In genomic region chr14:81132492-81132891, GRCh38 we compare ENCODE assay signal across 17 cellular contexts.
DNase-seq lines count a peak whose midpoint lies in the region; TF ChIP-seq lines count a peak whose summit lies in the region.
"Had no signal": no experiment of that assay in that cellular context is flagged by ENCODE, and none has a peak within 500 bp of the region (broad histone marks: within the 10 kb centered on the region; RNA-seq: fewer than 3 reads in every experiment).

No MANE protein-coding gene starts in this region.

- no peaks in the 10 kb centered on the region for H3K9me3 ChIP-seq in sigmoid colon
- H3K9me3 ChIP-seq: ascending aorta had no signal

- DNase-seq in NCI-H1092 (lab: John Stamatoyannopoulos, UW) (peak; percentile 96), NCI-H2081 (lab: John Stamatoyannopoulos, UW) (peak; percentile 30 to 69), NCI-H524 treated with DMSO at 0.1 percent for 48 hours (lab: John Stamatoyannopoulos, UW) (peak; percentile 100), left kidney (ENCODE audit: low read depth, low spot score) (peak; percentile 21), sigmoid colon (no peak), iPS-NIHi11 (ENCODE audit: low spot score) (no peak)
- DNase-seq in stimulated activated CD4-positive, alpha-beta T cell treated with anti-CD3 and anti-CD28 coated beads, Interleukin-2, amount 100 ng/mL, for 24 hours, result no peak
- DNase-seq: activated CD4-positive, alpha-beta T cell treated with anti-CD3 and anti-CD28 coated beads, Interleukin-2, amount 50 U/mL, for 1 hour; CD4-positive, alpha-beta memory T cell; dorsolateral prefrontal cortex; glutamatergic neuron; left ventricle myocardium inferior; midbrain; natural killer cell; tibial artery; WERI-Rb-1 had no signal

- TF ChIP-seq EP300 in sigmoid colon (IDR thresholded peaks at IDR 0.05), result no peak

- no peak for TF ChIP-seq CTCF in sigmoid colon (IDR thresholded peaks at IDR 0.05)

- H3K27ac ChIP-seq in sigmoid colon, result no peak overlapping the region
- H3K27ac ChIP-seq: ascending aorta, dorsolateral prefrontal cortex, left ventricle myocardium inferior, tibial artery, WERI-Rb-1 had no signal

- 53 to 61% methylated on average over 3 of the region's 3 CpGs for WGBS in sigmoid colon, 2 donors

- intact Hi-C loops in sigmoid colon (cut with DNase I), result no loop called here

- no peak for TF ChIP-seq POLR2A in sigmoid colon (IDR thresholded peaks at IDR 0.05)

- no peaks in the 10 kb centered on the region for H3K36me3 ChIP-seq in sigmoid colon
- H3K36me3 ChIP-seq: ascending aorta, left ventricle myocardium inferior, tibial artery, WERI-Rb-1 had no signal

- H3K4me1 ChIP-seq in sigmoid colon, result no peaks in the 10 kb centered on the region
- H3K4me1 ChIP-seq: ascending aorta, left ventricle myocardium inferior, tibial artery had no signal

- no peaks in the 10 kb centered on the region for H3K27me3 ChIP-seq in sigmoid colon
- H3K27me3 ChIP-seq: ascending aorta, dorsolateral prefrontal cortex, tibial artery had no signal

- H3K4me3 ChIP-seq in sigmoid colon, result no peak overlapping the region
- H3K4me3 ChIP-seq: ascending aorta, dorsolateral prefrontal cortex, left ventricle myocardium inferior, tibial artery had no signal

Comparison
In these comparisons a context has a peak if more than half of its experiments do, and no peak if none do; other contexts are left out.
1. DNase-seq: peak in NCI-H1092 (single experiment), NCI-H2081 (2 of 2), NCI-H524 treated with DMSO at 0.1 percent for 48 hours (single experiment) and left kidney (single experiment); none in sigmoid colon (single experiment), stimulated activated CD4-positive, alpha-beta T cell treated with anti-CD3 and anti-CD28 coated beads, Interleukin-2, amount 100 ng/mL, for 24 hours (0 of 2) and iPS-NIHi11 (single experiment).